ENCODE assay signal across 15 cellular contexts in genomic region chr16:25692734-25693508, GRCh38. TPM values are rescaled to one million over a fixed set of nuclear protein-coding genes. Genes with fewer than 3 reads are reported as not detected.
DNase-seq lines count a peak whose midpoint lies in the region; TF ChIP-seq lines count a peak whose summit lies in the region.
"Had no signal": no experiment of that assay in that cellular context is flagged by ENCODE, and none has a peak within 500 bp of the region (broad histone marks: within the 10 kb centered on the region; RNA-seq: fewer than 3 reads in every experiment).

No MANE protein-coding gene starts in this region.

- in situ Hi-C loops in G401 (cut with HindIII; ENCODE audit: low sequenced_read_pairs): no loop called here

- DNase-seq in NCI-H748 (lab: John Stamatoyannopoulos, UW; ENCODE audit: unreplicated experiment) (peak; percentile 23), NCI-H748 treated with DMSO at 0.1 percent for 48 hours (lab: John Stamatoyannopoulos, UW) (no peak), retina (peak; percentile 66), NOMO-1 (lab: John Stamatoyannopoulos, UW; ENCODE audit: unreplicated experiment in 2 of 2) (no peak), G401 (ENCODE audit: low spot score) (no peak), NCI-H2029 treated with DMSO at 0.1 percent for 48 hours (lab: John Stamatoyannopoulos, UW) (no peak)
- DNase-seq: activated B cell treated with CpG ODN at 0.5 μM for 24 hours, foreskin fibroblast, left colon, NCI-H187 treated with DMSO at 0.1 percent for 48 hours, upper lobe of right lung had no signal

- peak overlapping the region; percentile 55 for H3K4me3 ChIP-seq in iPS-18c (ENCODE audit: insufficient read depth, low read depth, low read length)
- H3K4me3 ChIP-seq: upper lobe of right lung had no signal

- H3K27ac ChIP-seq in VCaP: peak overlapping the region; percentile 71; the same call in 1 of the 2 replicates
- H3K27ac ChIP-seq: upper lobe of right lung had no signal

- no peak for TF ChIP-seq CTCF in VCaP (conservative IDR thresholded peaks at IDR 0.05)

- H3K9me3 ChIP-seq in iPS-18c (ENCODE audit: control insufficient read depth, insufficient read depth, low read length): no peaks in the 10 kb centered on the region
- H3K9me3 ChIP-seq: upper lobe of right lung had no signal

RNA-seq across cellular contexts. Expression of gene HS3ST4, which starts 1.2 kb away (rescaled TPM):
- not detected in 2 replicates for total RNA-seq in G401 (2014; rRNA removed; shearing (Covaris generic))
- total RNA-seq: activated B cell treated with CpG ODN at 0.5 μM for 24 hours, left colon, LHCN-M2, SK-MEL-5 had no signal

Comparison
In these comparisons a context has a peak if more than half of its experiments do, and no peak if none do; other contexts are left out.
1. DNase-seq: peak in NCI-H748 (single experiment) and retina (single experiment); none in NCI-H748 treated with DMSO at 0.1 percent for 48 hours (single experiment), NOMO-1 (0 of 2), G401 (single experiment) and NCI-H2029 treated with DMSO at 0.1 percent for 48 hours (single experiment).